ENCODE assay signal across 7 cellular contexts in genomic region chr9:78031271-78031825, GRCh38. TPM values are rescaled to one million over a fixed set of nuclear protein-coding genes. Genes with fewer than 3 reads are reported as not detected.
DNase-seq lines count a peak whose midpoint lies in the region; ATAC-seq and TF ChIP-seq lines count a peak whose summit lies in the region.

GNAQ (minus strand) TSS chr9:78031811; CDS start chr9:78031235, 576 bp downstream.

- H3K27me3 ChIP-seq in SJCRH30: no peaks in the 10 kb centered on the region

- H3K9me3 ChIP-seq in SJCRH30 (replicated peaks): no peaks in the 10 kb centered on the region

- H3K27ac ChIP-seq in SJCRH30: peak within 1 kb of the TSS; percentile 61; the same call in 1 of the 2 replicates

- no peak for TF ChIP-seq CTCF in choroid plexus epithelial cell (conservative IDR thresholded peaks at IDR 0.05; ENCODE audit: low read depth, low read length)

- peak; percentile 44 to 58 for DNase-seq in SJCRH30
- DNase-seq in choroid plexus epithelial cell (ENCODE audit: low read depth): no peak
- DNase-seq in kidney tubule cell (ENCODE audit: low spot score): peak; percentile 45
- DNase-seq in stimulated activated CD4-positive, alpha-beta T cell treated with anti-CD3 and anti-CD28 coated beads, TNF-alpha, amount 100 ng/mL, for 4 hours (ENCODE audit: low read depth in 3 of 3): peak in 2 of 3 experiments; percentile 3 to 15
- no peak for DNase-seq in inferior parietal cortex (ENCODE audit: extremely low spot score)

- ATAC-seq in GM19372 (IDR thresholded peaks at IDR 0.05; ENCODE audit: low read depth, unreplicated experiment): peak; percentile 23
- no peak for ATAC-seq in HG03378 (IDR thresholded peaks at IDR 0.05; ENCODE audit: unreplicated experiment)

- no peaks in the 10 kb centered on the region for H3K4me1 ChIP-seq in SJCRH30

- H3K36me3 ChIP-seq in SJCRH30: no peaks in the 10 kb centered on the region

- peak within 1 kb of the TSS; percentile 88 for H3K4me3 ChIP-seq in SJCRH30
- H3K4me3 ChIP-seq in choroid plexus epithelial cell (ENCODE audit: low read depth, low read length): peak within 1 kb of the TSS; percentile 85

RNA-seq across cellular contexts. Expression of gene GNAQ, which starts in this region (rescaled TPM):
- 25.6 and 28.8 TPM in 2 replicates for total RNA-seq in SJCRH30 (2014; rRNA removed; shearing (Covaris generic))

Comparison
In these comparisons a context has a peak if more than half of its experiments do, and no peak if none do; other contexts are left out.
1. DNase-seq: peak in SJCRH30 (2 of 2), kidney tubule cell (single experiment) and stimulated activated CD4-positive, alpha-beta T cell treated with anti-CD3 and anti-CD28 coated beads, TNF-alpha, amount 100 ng/mL, for 4 hours (2 of 3); none in choroid plexus epithelial cell (single experiment) and inferior parietal cortex (single experiment).